8 cellular contexts compared by ENCODE assay signal in genomic region chr6:158869604-158870417, GRCh38. TPM values are rescaled to one million over a fixed set of nuclear protein-coding genes. Genes with fewer than 3 reads are reported as not detected.
DNase-seq lines count a peak whose midpoint lies in the region; ATAC-seq, FAIRE-seq and TF ChIP-seq lines count a peak whose summit lies in the region.

No MANE protein-coding gene starts in this region.

- H3K27ac ChIP-seq in prostate gland (peak overlapping the region; percentile 88 to 95), uterus (peak overlapping the region; percentile 56 to 79)

- peak in 2 of 4 experiments; percentile 38 to 43 for TF ChIP-seq CTCF in prostate gland (IDR thresholded peaks at IDR 0.05)
- peak in 1 of 4 experiments; percentile 22 for TF ChIP-seq CTCF in uterus (IDR thresholded peaks at IDR 0.05)

- intact Hi-C loops in left cardiac atrium (cut with DNase I) = no loop called here
- intact Hi-C loops in prostate gland (cut with DNase I) = loop anchor here (2.0 kb wide), 2 partner anchors 45 to 51 kb away; partner anchors contain the start of gene EZR
- intact Hi-C loops in uterus (cut with DNase I; ENCODE audit: low total_unique reads) = no loop called here

- H3K4me1 ChIP-seq in adipocyte (ENCODE audit: control insufficient read depth, insufficient read depth, low read length) (no peaks in the 10 kb centered on the region), prostate gland (replicated peaks) (no peaks in the 10 kb centered on the region), uterus (no peaks in the 10 kb centered on the region)

- no peaks in the 10 kb centered on the region for H3K36me3 ChIP-seq in adipocyte (ENCODE audit: control insufficient read depth, insufficient read depth, low read length, severe bottlenecking)
- H3K36me3 ChIP-seq in prostate gland = no peaks in the 10 kb centered on the region
- H3K36me3 ChIP-seq in uterus = no peaks in the 10 kb centered on the region

- H3K9me3 ChIP-seq in adipocyte (ENCODE audit: control insufficient read depth, low read length) = no peaks in the 10 kb centered on the region
- no peaks in the 10 kb centered on the region for H3K9me3 ChIP-seq in prostate gland
- H3K9me3 ChIP-seq in uterus = no peaks in the 10 kb centered on the region

- ATAC-seq in HG02642 (IDR thresholded peaks at IDR 0.05; ENCODE audit: poor library complexity, unreplicated experiment) = peak; percentile 95
- peak; percentile 93 to 97 for ATAC-seq in left cardiac atrium

- FAIRE-seq in GM12892 (lab: Jason Lieb, UNC) = peak; percentile 100

- no peaks in the 10 kb centered on the region for H3K27me3 ChIP-seq in adipocyte (replicated peaks; ENCODE audit: control insufficient read depth, insufficient read depth, low read length)
- H3K27me3 ChIP-seq in prostate gland (replicated peaks; ENCODE audit: insufficient read depth) = no peaks in the 10 kb centered on the region
- H3K27me3 ChIP-seq in uterus = no peaks in the 10 kb centered on the region

- DNase-seq in GM12892 (ENCODE audit: insufficient read length) (peak; percentile 93), NCI-H1105 (lab: John Stamatoyannopoulos, UW) (peak; percentile 99), SW 1271 (lab: John Stamatoyannopoulos, UW) (peak; percentile 78 to 86), adipocyte (ENCODE audit: low read depth) (peak; percentile 88), left cardiac atrium (peak; percentile 91), prostate gland (ENCODE audit: low spot score) (peak; percentile 92), uterus (peak; percentile 74 to 79)

- no peak overlapping the region for H3K9ac ChIP-seq in adipocyte (ENCODE audit: low read length)

- 2% methylated on average over 62 of the region's 69 CpGs for WGBS in prostate gland

- peak overlapping the region; percentile 75 for H3K4me3 ChIP-seq in adipocyte (ENCODE audit: low read length)
- H3K4me3 ChIP-seq in prostate gland = peak overlapping the region; percentile 32 to 47
- H3K4me3 ChIP-seq in uterus = peak overlapping the region; percentile 30 to 47

- TF ChIP-seq POLR2A in GM12892 (IDR thresholded peaks at IDR 0.05; ENCODE audit: low read depth, low read length) = peak; percentile 83
- TF ChIP-seq POLR2A in prostate gland (IDR thresholded peaks at IDR 0.05) = peak; percentile 77
- peak; percentile 43 to 50 for TF ChIP-seq POLR2A in uterus (IDR thresholded peaks at IDR 0.05)

RNA-seq across cellular contexts. Expression of gene EZR, which starts 50.6 kb away (rescaled TPM):
- polyA plus RNA-seq in GM12892 (2012; ENCODE audit: missing spikeins) = 137 TPM
- total RNA-seq in left cardiac atrium (100 to 1,000 TPM; 140 to 217 TPM), prostate gland (100 to 1,000 TPM; 118 to 222 TPM), uterus (10 to 100 TPM; 27.4 to 94.0 (median 59.3) TPM)

Comparison
In these comparisons a context has a peak if more than half of its experiments do, and no peak if none do; other contexts are left out.
1. Peak in every context shown above with its lines: DNase-seq, ATAC-seq, H3K4me3 ChIP-seq and H3K27ac ChIP-seq.